22 cellular contexts compared by ENCODE assay signal in the genomic region with DNA sequence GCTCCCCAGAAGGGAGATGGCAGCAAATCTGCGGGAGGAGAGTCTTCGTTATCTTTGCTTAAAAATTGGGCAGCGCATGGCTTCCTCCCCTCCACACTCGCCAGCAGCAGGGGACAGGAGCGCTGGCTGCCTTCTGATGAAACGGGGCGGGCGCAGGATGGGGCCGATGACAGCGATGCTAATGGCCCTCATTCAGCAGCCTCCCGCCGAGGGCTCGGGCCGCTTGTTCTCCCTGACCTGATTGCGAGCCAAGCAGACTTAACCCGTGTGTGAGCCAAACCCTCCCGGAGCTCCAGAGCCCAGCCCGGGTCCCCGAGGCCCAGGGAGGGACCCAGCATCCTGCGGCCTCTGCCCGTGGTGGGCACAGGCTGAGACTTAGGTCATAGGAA.
DNase-seq lines count a peak whose midpoint lies in the region; ATAC-seq, FAIRE-seq and TF ChIP-seq lines count a peak whose summit lies in the region.
"Had no signal": no experiment of that assay in that cellular context is flagged by ENCODE, and none has a peak within 500 bp of the region (broad histone marks: within the 10 kb centered on the region; RNA-seq: fewer than 3 reads in every experiment).

No MANE protein-coding gene starts in this region.

- H3K79me1 ChIP-seq in H1 (ENCODE audit: low read depth, low read length), result peaks cover 2% of the 10 kb centered on the region; the same call in 1 of the 2 replicates

- H4K8ac ChIP-seq in H1 (ENCODE audit: extremely low read depth, insufficient read depth, low read length), result peak overlapping the region; percentile 62; the same call in 1 of the 2 replicates

- no peak for TF ChIP-seq RAD21 in H1 (IDR thresholded peaks at IDR 0.05 in 1 of 2, conservative IDR thresholded peaks at IDR 0.05 in 1 of 2; ENCODE audit: low read depth in 2 of 2, low read length in 2 of 2)

- H3K4me1 Mint-ChIP-seq in activated CD8-positive, alpha-beta T cell treated with anti-CD3 and anti-CD28 coated beads for 36 hours (ENCODE audit: low read depth), result no peaks in the 10 kb centered on the region

- no peak overlapping the region for H2BK12ac ChIP-seq in H1 (ENCODE audit: low read depth, low read length)

- H4K20me1 ChIP-seq in H1 (replicated peaks in 1 of 2; ENCODE audit: control insufficient read depth in 1 of 2, insufficient read depth in 2 of 2, low read length in 2 of 2), result peaks cover 0 to 3% of the 10 kb centered on the region in 2 experiments

- no peaks in the 10 kb centered on the region for H3K79me2 ChIP-seq in H1 (ENCODE audit: control insufficient read depth in 1 of 2, insufficient read depth in 2 of 2, low read length in 2 of 2)

- H3K23ac ChIP-seq in H1 (ENCODE audit: insufficient read length), result no peak overlapping the region

- TF ChIP-seq CTCF in H1 (IDR thresholded peaks at IDR 0.05; ENCODE audit: control extremely low read depth in 1 of 3, insufficient read depth in 1 of 3, low read depth in 1 of 3, low read length in 3 of 3), result no peak
- TF ChIP-seq CTCF in prostate gland (IDR thresholded peaks at IDR 0.05), result no peak
- no peak for TF ChIP-seq CTCF in colonic mucosa (IDR thresholded peaks at IDR 0.05)
- TF ChIP-seq CTCF in activated CD8-positive, alpha-beta T cell treated with anti-CD3 and anti-CD28 coated beads for 36 hours (IDR thresholded peaks at IDR 0.05), result no peak

- H2BK15ac ChIP-seq in H1 (ENCODE audit: low read length), result no peak overlapping the region

- no peak overlapping the region for H3K4me2 ChIP-seq in H1 (ENCODE audit: insufficient read depth in 1 of 2, low read depth in 2 of 2, low read length in 2 of 2)
- H3K4me2 ChIP-seq: SK-N-SH had no signal

- WGBS in H1 (ENCODE audit: extremely low coverage in 1 of 2, insufficient coverage in 1 of 2, insufficient read length in 1 of 2, insufficient replicate concordance in 2 of 2, low coverage in 1 of 2, low lambda C conversion rate in 2 of 2, missing lambda C conversion rate in 1 of 2), 2 experiments, result 92% methylated on average over 15 of the region's 21 CpGs; no CpG with 5 or more reads in 1 of the 2 experiments
- WGBS in prostate gland, result 32% methylated on average over 21 of the region's 21 CpGs

- H3K4me3 ChIP-seq in H1 (ENCODE audit: extremely low read depth in 1 of 4, insufficient read depth in 2 of 4, low read depth in 3 of 4, low read length in 4 of 4), result no peak overlapping the region
- H3K4me3 ChIP-seq in prostate gland, result no peak overlapping the region
- no peak overlapping the region for H3K4me3 ChIP-seq in colonic mucosa
- H3K4me3 ChIP-seq: heart right ventricle, left lung had no signal

- H4K91ac ChIP-seq in H1 (replicated peaks; ENCODE audit: insufficient read length, low read length), result no peak overlapping the region

- no peaks in the 10 kb centered on the region for H3K23me2 ChIP-seq in H1 (ENCODE audit: low read depth, low read length)

- no peaks in the 10 kb centered on the region for H3K27me3 Mint-ChIP-seq in activated CD8-positive, alpha-beta T cell treated with anti-CD3 and anti-CD28 coated beads for 36 hours
- H3K27me3 Mint-ChIP-seq: dendritic cell treated with granulocyte-macrophage colony-stimulating factor and Interleukin-4, amounts not matched to agents 40 ng/mL and 50 ng/mL, for 4 days; type B pancreatic cell had no signal

- peaks cover 30% of the 10 kb centered on the region for H3K36me3 Mint-ChIP-seq in activated CD8-positive, alpha-beta T cell treated with anti-CD3 and anti-CD28 coated beads for 36 hours (ENCODE audit: low read depth)

- DNase-seq in ELF-1 (ENCODE audit: low read depth, low spot score) (peak; percentile 54), NCI-H2227 treated with DMSO at 0.1 percent for 48 hours (lab: John Stamatoyannopoulos, UW) (peak; percentile 67), H1 (ENCODE audit: low read depth in 1 of 2, low spot score in 2 of 2) (no peak), prostate gland (ENCODE audit: low spot score) (no peak), colonic mucosa (no peak), occipital lobe (lab: John Stamatoyannopoulos, UW) (no peak)
- no peak for DNase-seq in activated CD8-positive, alpha-beta T cell treated with anti-CD3 and anti-CD28 coated beads for 36 hours
- DNase-seq: activated CD4-positive, alpha-beta T cell treated with anti-CD3 and anti-CD28 coated beads, Interleukin-2, amount 50 U/mL, for 48 hours; activated effector memory CD4-positive, alpha-beta T cell treated with anti-CD3 and anti-CD28 coated beads, Interleukin-2, amount 50 U/mL, for 16 hours; activated T-cell treated with anti-CD3 and anti-CD28 coated beads for 4 hours; heart right ventricle; left lung; NCI-H1417 treated with DMSO at 0.1 percent for 48 hours; NCI-H2107; NCI-H526; SK-N-SH; stimulated activated CD8-positive, alpha-beta memory T cell treated with anti-CD3 and anti-CD28 coated beads, Interleukin-4, amount 100 ng/mL, for 48 hours had no signal

- no peak overlapping the region for H2BK5ac ChIP-seq in H1 (ENCODE audit: low read depth, low read length)

- H3K4me1 ChIP-seq in H1 (replicated peaks in 1 of 4; ENCODE audit: control insufficient read depth in 3 of 4, insufficient read depth in 4 of 4, low read length in 3 of 4), result peaks cover 0 to 9% (median 0%) of the 10 kb centered on the region in 4 experiments; a peak in 3 of 7 replicates
- H3K4me1 ChIP-seq in prostate gland (replicated peaks), result peaks cover 30% of the 10 kb centered on the region
- no peaks in the 10 kb centered on the region for H3K4me1 ChIP-seq in colonic mucosa
- H3K4me1 ChIP-seq: left lung had no signal

- H3K27ac Mint-ChIP-seq in activated CD8-positive, alpha-beta T cell treated with anti-CD3 and anti-CD28 coated beads for 36 hours, result no peak overlapping the region
- H3K27ac Mint-ChIP-seq: dendritic cell treated with granulocyte-macrophage colony-stimulating factor and Interleukin-4, amounts not matched to agents 40 ng/mL and 50 ng/mL, for 4 days; type B pancreatic cell had no signal

- TF ChIP-seq POLR2A in H1 (IDR thresholded peaks at IDR 0.05; ENCODE audit: control extremely low read depth in 1 of 2, low read depth in 2 of 2, low read length in 2 of 2) (no peak), prostate gland (IDR thresholded peaks at IDR 0.05) (no peak)

- H3K9me3 ChIP-seq in H1 (ENCODE audit: insufficient read depth in 2 of 2, low read depth in 1 of 2, low read length in 1 of 2) (peaks cover 7 to 12% of the 10 kb centered on the region in 2 experiments; a peak in 3 of 4 replicates), prostate gland (no peaks in the 10 kb centered on the region), colonic mucosa (no peaks in the 10 kb centered on the region)
- H3K9me3 ChIP-seq: SK-N-SH had no signal

- no peak overlapping the region for H3K9ac ChIP-seq in H1 (replicated peaks in 1 of 4; ENCODE audit: extremely low read depth in 1 of 4, low read depth in 3 of 4, low read length in 3 of 4)
- H3K9ac ChIP-seq in colonic mucosa (ENCODE audit: low read depth in 2 of 2, low read length in 2 of 2), result no peak overlapping the region
- H3K9ac ChIP-seq: SK-N-SH had no signal

- POLR2A ChIA-PET in H1 (lab: Charles Lee; ENCODE audit: partially characterized antibody), result no interaction called here
- POLR2A ChIA-PET in activated CD8-positive, alpha-beta T cell treated with anti-CD3 and anti-CD28 coated beads for 36 hours (lab: Charles Lee), result no interaction called here

- CTCF ChIA-PET in H1 (lab: Charles Lee; ENCODE audit: partially characterized antibody), result interaction anchor here (0.6 to 3.3 kb wide), 8 partner anchors 9 to 83 kb away, joined by 3 to 10 read pairs (median 5); no protein-coding TSS in a partner anchor
- CTCF ChIA-PET in activated CD8-positive, alpha-beta T cell treated with anti-CD3 and anti-CD28 coated beads for 36 hours (lab: Charles Lee), result no interaction called here

- no peak overlapping the region for H3K27ac ChIP-seq in H1 (ENCODE audit: low read depth, low read length)
- H3K27ac ChIP-seq in prostate gland, result peak overlapping the region; percentile 83 to 84
- no peak overlapping the region for H3K27ac ChIP-seq in colonic mucosa
- H3K27ac ChIP-seq: C4-2B, heart right ventricle, left lung had no signal

- no peak overlapping the region for H3K14ac ChIP-seq in H1 (ENCODE audit: insufficient read length)

- no peak overlapping the region for H3K18ac ChIP-seq in H1 (ENCODE audit: extremely low read depth, low read length)

- H2BK20ac ChIP-seq in H1 (ENCODE audit: low read length), result no peak overlapping the region

- H2AFZ ChIP-seq in H1 (ENCODE audit: low read length), result no peak overlapping the region

- no peak overlapping the region for H3K4ac ChIP-seq in H1 (replicated peaks; ENCODE audit: insufficient read length, low read depth, low read length)

- no peak overlapping the region for H3K4me3 Mint-ChIP-seq in activated CD8-positive, alpha-beta T cell treated with anti-CD3 and anti-CD28 coated beads for 36 hours
- H3K4me3 Mint-ChIP-seq: dendritic cell treated with granulocyte-macrophage colony-stimulating factor and Interleukin-4, amounts not matched to agents 40 ng/mL and 50 ng/mL, for 4 days; type B pancreatic cell had no signal

- intact Hi-C loops in prostate gland (cut with DNase I), result no loop called here
- intact Hi-C loops in colonic mucosa (cut with DNase I), result loop anchor here (10.0 kb wide), 1 partner anchor 96 kb away; no protein-coding TSS in a partner anchor
- intact Hi-C loops in activated CD8-positive, alpha-beta T cell treated with anti-CD3 and anti-CD28 coated beads for 36 hours (cut with micrococcal nuclease), result no loop called here

- no peak overlapping the region for H4K5ac ChIP-seq in H1 (ENCODE audit: insufficient read length, low read depth, low read length)

- H3K56ac ChIP-seq in H1 (replicated peaks; ENCODE audit: insufficient read length, low read depth, low read length), result no peak overlapping the region

- H2BK120ac ChIP-seq in H1 (replicated peaks; ENCODE audit: low read depth, low read length), result no peak overlapping the region

- no peak overlapping the region for H2AK5ac ChIP-seq in H1 (ENCODE audit: low read depth, low read length)

- H3K36me3 ChIP-seq in H1 (ENCODE audit: control insufficient read depth in 2 of 4, insufficient read depth in 4 of 4, low read length in 3 of 4), result peaks cover 0 to 8% (median 4%) of the 10 kb centered on the region in 4 experiments; a peak in 3 of 8 replicates
- H3K36me3 ChIP-seq in prostate gland, result no peaks in the 10 kb centered on the region
- H3K36me3 ChIP-seq in colonic mucosa, result no peaks in the 10 kb centered on the region

- H3K27me3 ChIP-seq in H1 (replicated peaks in 1 of 4; ENCODE audit: control insufficient read depth in 3 of 4, extremely low read depth in 1 of 4, insufficient read depth in 3 of 4, low read length in 3 of 4) (no peaks in the 10 kb centered on the region), prostate gland (replicated peaks; ENCODE audit: insufficient read depth) (no peaks in the 10 kb centered on the region), colonic mucosa (no peaks in the 10 kb centered on the region)
- H3K27me3 ChIP-seq: heart right ventricle, left lung had no signal

- ATAC-seq in HG02678 (IDR thresholded peaks at IDR 0.05; ENCODE audit: unreplicated experiment), result no peak
- ATAC-seq in activated CD8-positive, alpha-beta T cell treated with anti-CD3 and anti-CD28 coated beads for 36 hours, result no peak
- ATAC-seq: left lung had no signal

- peaks cover 10% of the 10 kb centered on the region for H3K9me3 Mint-ChIP-seq in activated CD8-positive, alpha-beta T cell treated with anti-CD3 and anti-CD28 coated beads for 36 hours
- H3K9me3 Mint-ChIP-seq: type B pancreatic cell had no signal

- FAIRE-seq in H1 (lab: Jason Lieb, UNC), result no peak
- FAIRE-seq: H54 had no signal

- TF ChIP-seq EP300 in H1 (IDR thresholded peaks at IDR 0.05; ENCODE audit: borderline replicate concordance in 1 of 2, low read depth in 2 of 2, low read length in 2 of 2), result no peak

Comparison
In these comparisons a context has a peak if more than half of its experiments do, and no peak if none do; other contexts are left out.
1. DNase-seq: peak in ELF-1 (single experiment) and NCI-H2227 treated with DMSO at 0.1 percent for 48 hours (single experiment); none in H1 (0 of 2), prostate gland (single experiment), colonic mucosa (single experiment), activated CD8-positive, alpha-beta T cell treated with anti-CD3 and anti-CD28 coated beads for 36 hours (single experiment) and occipital lobe (single experiment).
2. H3K27ac ChIP-seq: peak in prostate gland (2 of 2); none in H1 (single experiment) and colonic mucosa (single experiment).